Comparison of ENCODE assay signal across 1 cellular context in the genomic region with DNA sequence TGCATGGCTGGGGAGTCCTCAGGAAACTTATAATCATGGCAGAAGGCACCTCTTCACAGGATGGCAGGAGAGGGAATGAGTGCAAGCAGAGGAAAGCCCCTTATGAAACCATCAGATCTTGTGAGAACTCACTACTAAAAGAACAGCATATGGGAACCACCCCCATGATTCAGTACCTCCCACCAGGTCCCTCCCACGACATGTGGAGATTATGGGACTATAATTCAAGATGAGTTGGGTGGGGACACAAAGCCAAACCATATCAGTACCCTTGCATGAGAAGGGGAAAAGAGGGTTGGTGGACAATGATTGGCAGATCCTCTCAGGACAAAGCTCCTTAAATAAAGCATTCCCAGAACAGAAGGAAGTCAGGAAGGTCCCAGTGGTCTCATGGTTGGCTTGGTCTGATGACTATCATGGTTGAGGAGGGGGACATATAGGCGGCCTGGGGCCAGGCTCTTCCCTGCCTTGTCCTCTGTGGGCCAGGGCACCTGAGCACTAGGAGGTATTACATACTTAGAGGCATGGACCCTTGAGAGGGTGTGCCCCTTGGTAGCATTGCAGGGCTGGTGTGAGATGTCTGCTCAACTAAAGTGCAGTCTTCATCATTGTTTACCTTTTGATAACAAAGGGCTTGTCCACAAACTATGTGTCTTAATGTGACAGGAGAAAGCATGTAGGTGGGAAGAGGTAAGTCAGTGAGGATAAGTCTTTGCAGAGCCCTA.
TF ChIP-seq lines count a peak whose summit lies in the region.

No MANE protein-coding gene starts in this region.

TF ChIP-seq in HepG2, 621 proteins besides CTCF, POLR2A, EP300 and RAD21:
- TF ChIP-seq ZBED4 (CRISPR knock-in tag; IDR thresholded peaks at IDR 0.05; ENCODE audit: borderline replicate concordance) (no peak), SRSF1 (optimal IDR thresholded peaks at IDR 0.05; ENCODE audit: low read depth, low read length) (no peak), ARNT (IDR thresholded peaks at IDR 0.05) (no peak), NFIB (CRISPR knock-in tag; IDR thresholded peaks at IDR 0.05; ENCODE audit: borderline replicate concordance) (no peak), ZNF17 (CRISPR knock-in tag; IDR thresholded peaks at IDR 0.05) (no peak), ZNF292 (CRISPR knock-in tag; IDR thresholded peaks at IDR 0.05; ENCODE audit: borderline replicate concordance, low read depth) (no peak), DNMT3B (CRISPR knock-in tag; conservative IDR thresholded peaks at IDR 0.05) (no peak), ZNF557 (CRISPR knock-in tag; IDR thresholded peaks at IDR 0.05) (no peak)
